Comparison of ENCODE assay signal across 8 cellular contexts in the genomic region with DNA sequence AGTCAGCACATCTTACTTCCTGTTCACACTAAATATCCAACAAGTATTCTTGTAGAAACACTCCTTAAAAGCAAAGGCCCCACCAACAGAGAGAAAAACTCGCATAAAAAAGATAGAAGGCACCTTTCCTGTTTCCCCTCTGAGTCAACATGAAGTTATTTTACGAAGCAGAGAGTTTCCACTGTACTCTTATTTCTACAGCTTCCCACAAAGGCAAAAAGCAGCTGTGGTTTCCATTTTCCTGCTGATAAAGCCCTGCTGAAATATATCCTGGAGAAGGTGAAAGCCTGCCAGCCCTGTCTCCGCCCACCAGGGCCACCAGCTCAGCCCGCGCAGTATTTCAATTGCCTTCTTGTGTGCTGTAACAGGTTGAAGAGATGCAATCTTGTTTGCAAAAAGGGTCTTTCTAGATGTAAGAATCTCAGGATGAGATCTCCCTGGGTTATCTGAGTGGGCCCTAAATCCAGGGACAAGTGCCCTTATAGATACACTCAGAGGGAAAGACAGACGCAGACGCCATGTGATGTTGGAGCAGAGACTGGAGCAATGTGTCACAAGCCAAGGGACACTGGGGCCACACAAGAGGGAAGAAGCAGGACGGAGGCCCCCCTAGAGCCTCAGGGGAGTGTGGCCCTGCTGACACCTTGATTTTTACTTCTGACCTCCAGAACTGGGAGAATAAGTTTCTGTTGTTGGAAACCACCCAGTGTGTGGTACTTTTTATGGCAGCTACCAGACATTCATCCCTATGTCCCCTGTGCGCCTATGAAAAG. TPM values are rescaled to one million over a fixed set of nuclear protein-coding genes. Genes with fewer than 3 reads are reported as not detected.
DNase-seq lines count a peak whose midpoint lies in the region; ATAC-seq and TF ChIP-seq lines count a peak whose summit lies in the region.

No MANE protein-coding gene starts in this region.

- peaks cover 16% of the 10 kb centered on the region for H3K9me1 ChIP-seq in IMR-90 (ENCODE audit: insufficient read depth, low read length)

- WGBS in IMR-90 (ENCODE audit: extremely low coverage in 2 of 2, insufficient read length in 1 of 2), 2 experiments, result 86% methylated on average over 4 of the region's 9 CpGs; no CpG with 5 or more reads in 1 of the 2 experiments
- WGBS in neuronal stem cell (ENCODE audit: extremely low coverage in 2 of 2, insufficient read length in 2 of 2, insufficient replicate concordance in 1 of 2), 2 donors, result no CpG with 5 or more reads among the region's 9 CpGs

- TF ChIP-seq CTCF in IMR-90 (conservative IDR thresholded peaks at IDR 0.05; ENCODE audit: low read depth, low read length), result no peak
- TF ChIP-seq CTCF in WTC11 (IDR thresholded peaks at IDR 0.05), result no peak

- CTCF ChIA-PET in IMR-90 (lab: Yijun Ruan, JAX), result interaction anchor here (0.6 kb wide), 1 partner anchor 208 kb away, joined by 3 read pairs; no protein-coding TSS in a partner anchor
- CTCF ChIA-PET in WTC11 (lab: Charles Lee), result no interaction called here

- in situ Hi-C loops in IMR-90 (cut with MboI; ENCODE audit: low sequenced_read_pairs), result no loop called here

- H3K79me1 ChIP-seq in IMR-90 (ENCODE audit: low read depth in 1 of 2, low read length in 2 of 2), result peaks cover 0 to 7% of the 10 kb centered on the region in 2 experiments; a peak in 2 of 4 replicates
- H3K79me1 ChIP-seq in neuronal stem cell (ENCODE audit: low read depth, low read length), result peaks cover 9% of the 10 kb centered on the region

- H2AK5ac ChIP-seq in IMR-90 (ENCODE audit: low read depth, low read length) (0 out of 2 replicates have a peak overlapping the region, but pooled peaks have one; percentile 38), neuronal stem cell (ENCODE audit: low read depth, low read length) (no peak overlapping the region)

- H3K4me3 ChIP-seq in IMR-90 (ENCODE audit: insufficient read depth, low read depth, low read length) (no peak overlapping the region), neuronal stem cell (ENCODE audit: low read length in 2 of 2) (no peak overlapping the region)

- no peak overlapping the region; the same call in 1 of the 2 replicates for H2BK120ac ChIP-seq in IMR-90 (ENCODE audit: low read depth, low read length)
- H2BK120ac ChIP-seq in neuronal stem cell (ENCODE audit: low read depth, low read length), result no peak overlapping the region

- no peaks in the 10 kb centered on the region for H3K27me3 Mint-ChIP-seq in WTC11 (ENCODE audit: low read depth)

- no peak for TF ChIP-seq RAD21 in IMR-90 (IDR thresholded peaks at IDR 0.05; ENCODE audit: low read length)

- peaks cover 22% of the 10 kb centered on the region for H3K36me3 Mint-ChIP-seq in WTC11

- H3K4ac ChIP-seq in IMR-90 (ENCODE audit: low read depth, low read length) (no peak overlapping the region), neuronal stem cell (ENCODE audit: low read length) (no peak overlapping the region)

- peak; percentile 46 for DNase-seq in IMR-90
- no peak for DNase-seq in WTC11 (ENCODE audit: low spot score)
- DNase-seq in effector CD8-positive, alpha-beta T cell (lab: John Stamatoyannopoulos, UW), result peak; percentile 18
- DNase-seq in pulmonary artery endothelial cell (ENCODE audit: low read depth, low spot score), result peak; percentile 66
- no peak for DNase-seq in neuronal stem cell (ENCODE audit: low spot score)
- DNase-seq in GOT3 (lab: John Stamatoyannopoulos, UW), result no peak
- no peak for DNase-seq in iPS-NIHi7 (ENCODE audit: extremely low spot score)

- H3K9ac ChIP-seq in IMR-90 (ENCODE audit: low read depth, low read length) (no peak overlapping the region), neuronal stem cell (ENCODE audit: low read depth, low read length, poor library complexity) (no peak overlapping the region)

- H4K8ac ChIP-seq in IMR-90 (ENCODE audit: low read depth in 2 of 2, low read length in 2 of 2) (peak overlapping the region in 1 of 2 experiments; percentile 65; a peak in 2 of 4 replicates), neuronal stem cell (ENCODE audit: low read depth, low read length) (no peak overlapping the region)

- H3K4me2 ChIP-seq in IMR-90 (ENCODE audit: low read depth, low read length) (no peak overlapping the region), neuronal stem cell (ENCODE audit: insufficient read depth, low read length, poor library complexity, severe bottlenecking) (no peak overlapping the region)

- intact Hi-C loops in IMR-90 (cut with micrococcal nuclease), result no loop called here

- peak overlapping the region; percentile 17; the same call in 1 of the 2 replicates for H4K5ac ChIP-seq in IMR-90 (ENCODE audit: low read depth, low read length)

- ATAC-seq in IMR-90 (ENCODE audit: low read depth) (peak; percentile 15), WTC11 (peak; percentile 49), HG02885 (IDR thresholded peaks at IDR 0.05; ENCODE audit: poor library complexity, unreplicated experiment) (no peak)

- H3K4me3 Mint-ChIP-seq in WTC11, result no peak overlapping the region

- H3K4me1 ChIP-seq in IMR-90 (ENCODE audit: control insufficient read depth, insufficient read depth, low read length) (peaks cover 25% of the 10 kb centered on the region), neuronal stem cell (ENCODE audit: control insufficient read depth in 2 of 2, insufficient read depth in 1 of 2, low read depth in 1 of 2, low read length in 2 of 2) (peaks cover 0 to 18% of the 10 kb centered on the region in 2 donors)

- no TSS peak for BruUV-seq in IMR-90 (replicated peaks; lab: Mats Ljungman, UMichigan)

- H2AK9ac ChIP-seq in IMR-90 (replicated peaks; ENCODE audit: low read depth, low read length, poor library complexity), result no peak overlapping the region

- no peak for TF ChIP-seq POLR2A in IMR-90 (IDR thresholded peaks at IDR 0.05; ENCODE audit: low read depth, low read length)

- H3K9me3 ChIP-seq in IMR-90 (ENCODE audit: control insufficient read depth, insufficient read depth, low read length), result no peaks in the 10 kb centered on the region
- H3K9me3 ChIP-seq in neuronal stem cell (replicated peaks in 1 of 2; ENCODE audit: control insufficient read depth in 2 of 2, insufficient read depth in 1 of 2, low read depth in 1 of 2, low read length in 2 of 2), result no peaks in the 10 kb centered on the region

- no peak overlapping the region for H3K56ac ChIP-seq in IMR-90 (ENCODE audit: extremely low read depth, insufficient read depth, low read length)

- H4K91ac ChIP-seq in IMR-90 (ENCODE audit: insufficient read depth, low read depth, low read length), result no peak overlapping the region
- no peak overlapping the region for H4K91ac ChIP-seq in neuronal stem cell (ENCODE audit: low read depth, low read length, poor library complexity)

- no peak overlapping the region for H2AFZ ChIP-seq in IMR-90 (replicated peaks; ENCODE audit: low read length, poor library complexity)
- H2AFZ ChIP-seq in neuronal stem cell (ENCODE audit: low read length), result no peak overlapping the region

- H3K27me3 ChIP-seq in IMR-90 (ENCODE audit: control insufficient read depth, insufficient read depth, low read length), result no peaks in the 10 kb centered on the region
- no peaks in the 10 kb centered on the region for H3K27me3 ChIP-seq in neuronal stem cell (ENCODE audit: control insufficient read depth in 3 of 3, insufficient read depth in 3 of 3, low read depth in 1 of 3, low read length in 3 of 3)

- peaks cover 3% of the 10 kb centered on the region; the same call in 1 of the 2 replicates for H3K36me3 ChIP-seq in IMR-90 (ENCODE audit: control insufficient read depth, insufficient read depth, low read length)
- no peaks in the 10 kb centered on the region for H3K36me3 ChIP-seq in neuronal stem cell (replicated peaks in 1 of 2; ENCODE audit: control insufficient read depth in 2 of 2, insufficient read depth in 2 of 2, low read length in 2 of 2)

- H3K23ac ChIP-seq in IMR-90 (ENCODE audit: low read depth, low read length), result no peak overlapping the region
- no peak overlapping the region for H3K23ac ChIP-seq in neuronal stem cell (ENCODE audit: low read depth, low read length, poor library complexity)

- H2BK15ac ChIP-seq in IMR-90 (ENCODE audit: low read depth, low read length) (no peak overlapping the region), neuronal stem cell (ENCODE audit: low read length) (no peak overlapping the region)

- H3K18ac ChIP-seq in IMR-90 (ENCODE audit: low read depth, low read length) (peak overlapping the region; percentile 25; the same call in 1 of the 2 replicates), neuronal stem cell (ENCODE audit: low read length) (no peak overlapping the region)

- peaks cover 7% of the 10 kb centered on the region; the same call in 1 of the 2 replicates for H3K9me3 Mint-ChIP-seq in WTC11

- no peak overlapping the region for H2BK20ac ChIP-seq in IMR-90 (ENCODE audit: low read depth, low read length)

- POLR2A ChIA-PET in IMR-90 (lab: Charles Lee; ENCODE audit: unreplicated experiment) (no interaction called here), WTC11 (lab: Charles Lee) (no interaction called here)

- H3K27ac Mint-ChIP-seq in WTC11, result peak overlapping the region; percentile 86

- dilution Hi-C loops in IMR-90 (cut with HindIII; ENCODE audit: low sequenced_read_pairs, unreplicated experiment), result no loop called here

- no peak overlapping the region for H2BK12ac ChIP-seq in neuronal stem cell (ENCODE audit: low read length)

- H4K20me1 ChIP-seq in IMR-90 (ENCODE audit: insufficient read depth, low read length), result no peaks in the 10 kb centered on the region

- peak overlapping the region; percentile 46; the same call in 1 of the 2 replicates for H3K27ac ChIP-seq in IMR-90 (ENCODE audit: insufficient read depth, low read length)
- no peak overlapping the region for H3K27ac ChIP-seq in neuronal stem cell (replicated peaks; ENCODE audit: low read length)

- H2BK5ac ChIP-seq in IMR-90 (ENCODE audit: low read depth, low read length, poor library complexity, severe bottlenecking) (no peak overlapping the region), neuronal stem cell (ENCODE audit: low read length) (no peak overlapping the region)

- H3K14ac ChIP-seq in IMR-90 (replicated peaks; ENCODE audit: low read depth, low read length) (no peak overlapping the region), neuronal stem cell (ENCODE audit: low read length) (no peak overlapping the region)

- peaks cover 39% of the 10 kb centered on the region for H3K4me1 Mint-ChIP-seq in WTC11

TF ChIP-seq in IMR-90, 13 proteins besides CTCF, POLR2A, EP300 and RAD21 (continues in another document):
- TF ChIP-seq NFE2L2 (IDR thresholded peaks at IDR 0.05; ENCODE audit: low read depth, low read length) (no peak), MAFK (IDR thresholded peaks at IDR 0.05; ENCODE audit: low read depth, low read length) (no peak)

TF ChIP-seq in WTC11, 78 proteins besides CTCF, POLR2A, EP300 and RAD21 (continues in another document):
- TF ChIP-seq CREB1 (CRISPR knock-in tag; IDR thresholded peaks at IDR 0.05), result no peak
- TF ChIP-seq ZNF219 (CRISPR knock-in tag; IDR thresholded peaks at IDR 0.05; ENCODE audit: borderline replicate concordance), result no peak
- TF ChIP-seq NFYB (CRISPR knock-in tag; conservative IDR thresholded peaks at IDR 0.05; ENCODE audit: low read depth), result no peak

RNA-seq across cellular contexts. Expression of gene SEMA4D, which starts 19.9 kb away (rescaled TPM):
- 0.56 and 0.90 TPM in 2 replicates for total RNA-seq in IMR-90 (2012; rRNA removed)
- 1.1 and 1.5 TPM in 2 replicates for polyA plus RNA-seq in IMR-90 (2012; rRNA removed)
- 0.82 and 1.2 TPM in 2 replicates for polyA plus RNA-seq in IMR-90 (2012; cell fraction: cytosol; rRNA removed)
- 6.2 and 6.8 TPM in 2 replicates for polyA plus RNA-seq in IMR-90 (2012; cell fraction: nucleus; rRNA removed; ENCODE audit: low replicate concordance)
- 60.5 to 67.8 TPM (median 65.2 TPM) in 3 replicates for total RNA-seq in WTC11 (2021)
- 2.8 and 4.3 TPM in 2 replicates for total RNA-seq in pulmonary artery endothelial cell
- polyA plus RNA-seq in neuronal stem cell (2013, experiment 1 of 2), result 23.2 TPM
- polyA plus RNA-seq in neuronal stem cell (2013, experiment 2 of 2), result 24.3 TPM

Comparison
In these comparisons a context has a peak if more than half of its experiments do, and no peak if none do; other contexts are left out.
1. DNase-seq: peak in IMR-90 (single experiment), effector CD8-positive, alpha-beta T cell (single experiment) and pulmonary artery endothelial cell (single experiment); none in WTC11 (single experiment), neuronal stem cell (single experiment), GOT3 (single experiment) and iPS-NIHi7 (single experiment).
2. RNA of gene SEMA4D, which starts 19.9 kb away (total RNA-seq): 60.5 to 67.8 TPM in WTC11; 2.8 to 4.3 TPM in pulmonary artery endothelial cell and 0.56 to 0.90 TPM in IMR-90; every median in the first group is over 10 times any median in the second.